ENCODE assay signal across 18 cellular contexts in genomic region chr15:75570119-75570518, GRCh38.
"Had no signal": no experiment of that assay in that cellular context is flagged by ENCODE, and none has a peak within 500 bp of the region (broad histone marks: within the 10 kb centered on the region; RNA-seq: fewer than 3 reads in every experiment).

No MANE protein-coding gene starts in this region.

- H3K9me3 Mint-ChIP-seq: activated naive CD4-positive, alpha-beta T cell treated with anti-CD3 and anti-CD28 coated beads, Interleukin-2, amount 50 U/mL, for 24 hours; activated T-cell treated with anti-CD3 and anti-CD28 coated beads, Interleukin-2, amount 50 U/mL, for 24 hours; neural crest cell; stimulated activated naive B cell treated with anti-CD40 and anti-IgM and Interleukin-4, amounts not matched to agents 10 μg/mL and 1 μg/mL and 100 μg/mL, for 72 hours had no signal

- H3K27me3 Mint-ChIP-seq: activated naive CD4-positive, alpha-beta T cell treated with anti-CD3 and anti-CD28 coated beads, Interleukin-2, amount 50 U/mL, for 24 hours; activated T-cell treated with anti-CD3 and anti-CD28 coated beads, Interleukin-2, amount 50 U/mL, for 24 hours; stimulated activated naive B cell treated with anti-CD40 and anti-IgM and Interleukin-4, amounts not matched to agents 10 μg/mL and 1 μg/mL and 100 μg/mL, for 72 hours had no signal

- H3K27ac Mint-ChIP-seq: activated naive CD4-positive, alpha-beta T cell treated with anti-CD3 and anti-CD28 coated beads, Interleukin-2, amount 50 U/mL, for 24 hours; activated T-cell treated with anti-CD3 and anti-CD28 coated beads, Interleukin-2, amount 50 U/mL, for 24 hours; stimulated activated naive B cell treated with anti-CD40 and anti-IgM and Interleukin-4, amounts not matched to agents 10 μg/mL and 1 μg/mL and 100 μg/mL, for 72 hours had no signal

- H3K27me3 ChIP-seq: adrenal gland, colonic mucosa, esophagus squamous epithelium, gastroesophageal sphincter, tibial artery, vagina had no signal

- H3K36me3 ChIP-seq: adrenal gland, colonic mucosa, gastroesophageal sphincter, tibial artery, vagina had no signal

- H3K4me3 Mint-ChIP-seq: activated naive CD4-positive, alpha-beta T cell treated with anti-CD3 and anti-CD28 coated beads, Interleukin-2, amount 50 U/mL, for 24 hours; activated T-cell treated with anti-CD3 and anti-CD28 coated beads, Interleukin-2, amount 50 U/mL, for 24 hours; neural crest cell; stimulated activated naive B cell treated with anti-CD40 and anti-IgM and Interleukin-4, amounts not matched to agents 10 μg/mL and 1 μg/mL and 100 μg/mL, for 72 hours had no signal

- DNase-seq: activated CD4-positive, alpha-beta T cell treated with anti-CD3 and anti-CD28 coated beads, Interleukin-2, amount 50 U/mL, for 4 hours; activated CD4-positive, CD25-positive, alpha-beta regulatory T cell treated with anti-CD3 and anti-CD28 coated beads, Interleukin-2, amount 50 U/mL, for 72 hours; activated effector memory CD4-positive, alpha-beta T cell treated with anti-CD3 and anti-CD28 coated beads, Interleukin-2, amount 50 U/mL, for 16 hours; activated T-cell treated with anti-CD3 and anti-CD28 coated beads, Interleukin-2, amount 50 U/mL, for 24 hours; caudate nucleus; colonic mucosa; esophagus squamous epithelium; islet precursor cell; mammary epithelial cell; stimulated activated naive B cell treated with anti-CD40 and anti-IgM and Interleukin-4, amounts not matched to agents 10 μg/mL and 1 μg/mL and 100 μg/mL, for 72 hours; T-helper 1 cell; T1000; tibial artery had no signal

- H3K36me3 Mint-ChIP-seq: activated naive CD4-positive, alpha-beta T cell treated with anti-CD3 and anti-CD28 coated beads, Interleukin-2, amount 50 U/mL, for 24 hours had no signal

- H3K27ac ChIP-seq: adrenal gland, colonic mucosa, esophagus squamous epithelium, tibial artery, vagina had no signal

- ATAC-seq: gastroesophageal sphincter; stimulated activated naive B cell treated with anti-CD40 and anti-IgM and Interleukin-4, amounts not matched to agents 10 μg/mL and 1 μg/mL and 100 μg/mL, for 72 hours had no signal

- H3K4me1 ChIP-seq: colonic mucosa had no signal

- H3K9me3 ChIP-seq: adrenal gland, colonic mucosa, esophagus squamous epithelium, gastroesophageal sphincter, tibial artery, vagina had no signal

- H3K4me3 ChIP-seq: adrenal gland, colonic mucosa, esophagus squamous epithelium, gastroesophageal sphincter, tibial artery, vagina had no signal
